1 cellular context compared by ENCODE assay signal in the genomic region with DNA sequence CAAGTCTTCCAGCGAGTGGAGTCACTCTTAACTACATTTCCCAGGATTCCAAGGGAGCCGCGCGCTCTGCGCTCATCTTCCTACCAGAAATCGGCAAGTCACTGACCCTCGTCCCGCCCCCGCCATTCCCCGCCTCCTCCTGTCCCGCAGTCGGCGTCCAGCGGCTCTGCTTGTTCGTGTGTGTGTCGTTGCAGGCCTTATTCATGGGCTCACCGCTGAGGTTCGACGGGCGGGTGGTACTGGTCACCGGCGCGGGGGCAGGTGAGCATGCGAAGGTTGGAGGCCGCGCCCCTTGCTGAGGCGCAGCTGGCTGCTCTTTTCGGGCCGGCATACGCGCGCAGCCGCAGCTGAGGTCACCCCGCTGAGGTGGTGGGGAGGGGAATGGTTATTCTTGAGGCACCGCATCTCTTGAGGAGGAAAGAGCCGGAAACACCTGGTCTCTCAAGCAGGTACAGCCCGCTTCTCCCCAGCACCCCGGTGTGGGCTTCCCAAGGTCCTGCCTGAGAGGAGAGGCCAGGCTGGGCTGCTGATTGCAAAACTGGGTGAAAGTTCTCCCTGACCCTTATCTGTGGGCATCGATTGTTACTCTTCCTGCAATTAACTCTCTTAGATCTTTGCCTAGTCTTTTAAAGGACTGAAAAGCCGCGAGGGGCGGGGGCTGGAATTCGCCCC.
A peak's percentile ranks its signal among the peaks of the same experiment; 100 is the strongest.
TF ChIP-seq lines count a peak whose summit lies in the region.

A gene with protein sequence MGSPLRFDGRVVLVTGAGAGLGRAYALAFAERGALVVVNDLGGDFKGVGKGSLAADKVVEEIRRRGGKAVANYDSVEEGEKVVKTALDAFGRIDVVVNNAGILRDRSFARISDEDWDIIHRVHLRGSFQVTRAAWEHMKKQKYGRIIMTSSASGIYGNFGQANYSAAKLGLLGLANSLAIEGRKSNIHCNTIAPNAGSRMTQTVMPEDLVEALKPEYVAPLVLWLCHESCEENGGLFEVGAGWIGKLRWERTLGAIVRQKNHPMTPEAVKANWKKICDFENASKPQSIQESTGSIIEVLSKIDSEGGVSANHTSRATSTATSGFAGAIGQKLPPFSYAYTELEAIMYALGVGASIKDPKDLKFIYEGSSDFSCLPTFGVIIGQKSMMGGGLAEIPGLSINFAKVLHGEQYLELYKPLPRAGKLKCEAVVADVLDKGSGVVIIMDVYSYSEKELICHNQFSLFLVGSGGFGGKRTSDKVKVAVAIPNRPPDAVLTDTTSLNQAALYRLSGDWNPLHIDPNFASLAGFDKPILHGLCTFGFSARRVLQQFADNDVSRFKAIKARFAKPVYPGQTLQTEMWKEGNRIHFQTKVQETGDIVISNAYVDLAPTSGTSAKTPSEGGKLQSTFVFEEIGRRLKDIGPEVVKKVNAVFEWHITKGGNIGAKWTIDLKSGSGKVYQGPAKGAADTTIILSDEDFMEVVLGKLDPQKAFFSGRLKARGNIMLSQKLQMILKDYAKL (plus strand): TSS at position 125 of the 672 bp plus-strand sequence. CDS start 79 bp downstream, at position 204.

TF ChIP-seq in GM23338, 12 proteins besides CTCF, POLR2A, EP300 and RAD21:
- TF ChIP-seq POLR2AphosphoS5 (IDR thresholded peaks at IDR 0.05; ENCODE audit: low read depth): peak; percentile 96
- TF ChIP-seq CREB1 (CRISPR knock-in tag; IDR thresholded peaks at IDR 0.05; ENCODE audit: low read depth): peak; percentile 70
- TF ChIP-seq, protein P1, sequence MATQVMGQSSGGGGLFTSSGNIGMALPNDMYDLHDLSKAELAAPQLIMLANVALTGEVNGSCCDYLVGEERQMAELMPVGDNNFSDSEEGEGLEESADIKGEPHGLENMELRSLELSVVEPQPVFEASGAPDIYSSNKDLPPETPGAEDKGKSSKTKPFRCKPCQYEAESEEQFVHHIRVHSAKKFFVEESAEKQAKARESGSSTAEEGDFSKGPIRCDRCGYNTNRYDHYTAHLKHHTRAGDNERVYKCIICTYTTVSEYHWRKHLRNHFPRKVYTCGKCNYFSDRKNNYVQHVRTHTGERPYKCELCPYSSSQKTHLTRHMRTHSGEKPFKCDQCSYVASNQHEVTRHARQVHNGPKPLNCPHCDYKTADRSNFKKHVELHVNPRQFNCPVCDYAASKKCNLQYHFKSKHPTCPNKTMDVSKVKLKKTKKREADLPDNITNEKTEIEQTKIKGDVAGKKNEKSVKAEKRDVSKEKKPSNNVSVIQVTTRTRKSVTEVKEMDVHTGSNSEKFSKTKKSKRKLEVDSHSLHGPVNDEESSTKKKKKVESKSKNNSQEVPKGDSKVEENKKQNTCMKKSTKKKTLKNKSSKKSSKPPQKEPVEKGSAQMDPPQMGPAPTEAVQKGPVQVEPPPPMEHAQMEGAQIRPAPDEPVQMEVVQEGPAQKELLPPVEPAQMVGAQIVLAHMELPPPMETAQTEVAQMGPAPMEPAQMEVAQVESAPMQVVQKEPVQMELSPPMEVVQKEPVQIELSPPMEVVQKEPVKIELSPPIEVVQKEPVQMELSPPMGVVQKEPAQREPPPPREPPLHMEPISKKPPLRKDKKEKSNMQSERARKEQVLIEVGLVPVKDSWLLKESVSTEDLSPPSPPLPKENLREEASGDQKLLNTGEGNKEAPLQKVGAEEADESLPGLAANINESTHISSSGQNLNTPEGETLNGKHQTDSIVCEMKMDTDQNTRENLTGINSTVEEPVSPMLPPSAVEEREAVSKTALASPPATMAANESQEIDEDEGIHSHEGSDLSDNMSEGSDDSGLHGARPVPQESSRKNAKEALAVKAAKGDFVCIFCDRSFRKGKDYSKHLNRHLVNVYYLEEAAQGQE (IDR thresholded peaks at IDR 0.05; ENCODE audit: unreplicated experiment): no peak
